In genomic region chr22:38056969-38057841, GRCh38 we compare ENCODE assay signal across 8 cellular contexts. TPM values are rescaled to one million over a fixed set of nuclear protein-coding genes. Genes with fewer than 3 reads are reported as not detected.
DNase-seq lines count a peak whose midpoint lies in the region; ATAC-seq and TF ChIP-seq lines count a peak whose summit lies in the region.

Gene PICK1, plus strand, starts transcription at chr22:38057404. Its CDS starts 406 bp downstream, at chr22:38057810.

- H3K4me3 ChIP-seq in GM12875 (ENCODE audit: low read depth, low read length) (peak within 1 kb of the TSS; percentile 76), Karpas-422 (ENCODE audit: low read length) (peak within 1 kb of the TSS; percentile 82), fibroblast of the aortic adventitia (ENCODE audit: low read depth, low read length) (peak within 1 kb of the TSS; percentile 72)

- H3K9ac ChIP-seq in Karpas-422 (ENCODE audit: low read length), result peak within 1 kb of the TSS; percentile 79

- ATAC-seq in natural killer cell (peak; percentile 71 to 82 (median 80)), GM18858 (IDR thresholded peaks at IDR 0.05; ENCODE audit: unreplicated experiment) (no peak)
- ATAC-seq in stimulated activated naive B cell treated with anti-CD40 and anti-IgM and Interleukin-4, amounts not matched to agents 10 μg/mL and 1 μg/mL and 100 μg/mL, for 72 hours (replicated peaks), result peak; percentile 88

- H3K4me2 ChIP-seq in Karpas-422 (ENCODE audit: low read depth, low read length, poor library complexity, severe bottlenecking), result peak within 1 kb of the TSS; percentile 85

- peak within 1 kb of the TSS; percentile 52; the same call in 1 of the 2 replicates for H3K27ac ChIP-seq in Karpas-422 (ENCODE audit: low read length)

- no peaks in the 10 kb centered on the region for H4K20me1 ChIP-seq in Karpas-422 (ENCODE audit: insufficient read depth, low read depth, low read length)

- no peaks in the 10 kb centered on the region for H3K27me3 ChIP-seq in Karpas-422 (ENCODE audit: low read length)

- no peaks in the 10 kb centered on the region for H3K9me3 Mint-ChIP-seq in natural killer cell
- H3K9me3 Mint-ChIP-seq in stimulated activated naive B cell treated with anti-CD40 and anti-IgM and Interleukin-4, amounts not matched to agents 10 μg/mL and 1 μg/mL and 100 μg/mL, for 72 hours, result no peaks in the 10 kb centered on the region

- H3K4me1 Mint-ChIP-seq in natural killer cell, result peaks cover 18 to 26% of the 10 kb centered on the region in 2 donors
- H3K4me1 Mint-ChIP-seq in stimulated activated naive B cell treated with anti-CD40 and anti-IgM and Interleukin-4, amounts not matched to agents 10 μg/mL and 1 μg/mL and 100 μg/mL, for 72 hours, result peaks cover 12 to 29% of the 10 kb centered on the region in 2 donors

- peaks cover 3% of the 10 kb centered on the region; the same call in 1 of the 2 replicates for H3K79me2 ChIP-seq in Karpas-422 (ENCODE audit: low read length)

- H3K9me2 ChIP-seq in Karpas-422 (replicated peaks; ENCODE audit: insufficient read depth, low read length), result no peaks in the 10 kb centered on the region

- TF ChIP-seq CTCF in GM12875 (IDR thresholded peaks at IDR 0.05; ENCODE audit: borderline replicate concordance, insufficient read depth, low read depth, low read length) (no peak), fibroblast of the aortic adventitia (IDR thresholded peaks at IDR 0.05; ENCODE audit: insufficient read depth, low read length) (no peak), natural killer cell (IDR thresholded peaks at IDR 0.05) (no peak)

- H3K27ac Mint-ChIP-seq in natural killer cell, result peak within 1 kb of the TSS; percentile 92 to 95
- peak within 1 kb of the TSS; percentile 98 for H3K27ac Mint-ChIP-seq in stimulated activated naive B cell treated with anti-CD40 and anti-IgM and Interleukin-4, amounts not matched to agents 10 μg/mL and 1 μg/mL and 100 μg/mL, for 72 hours

- peak within 1 kb of the TSS; percentile 92 for H3K4me3 Mint-ChIP-seq in natural killer cell
- peak within 1 kb of the TSS; percentile 97 to 98 for H3K4me3 Mint-ChIP-seq in stimulated activated naive B cell treated with anti-CD40 and anti-IgM and Interleukin-4, amounts not matched to agents 10 μg/mL and 1 μg/mL and 100 μg/mL, for 72 hours

- intact Hi-C loops in natural killer cell (cut with micrococcal nuclease), result no loop called here

- peak; percentile 50 for TF ChIP-seq POLR2A in Raji (IDR thresholded peaks at IDR 0.05; ENCODE audit: insufficient read depth, low read depth, low read length)

- no peaks in the 10 kb centered on the region for H3K36me3 Mint-ChIP-seq in natural killer cell
- H3K36me3 Mint-ChIP-seq in stimulated activated naive B cell treated with anti-CD40 and anti-IgM and Interleukin-4, amounts not matched to agents 10 μg/mL and 1 μg/mL and 100 μg/mL, for 72 hours, result peaks cover 13 to 19% of the 10 kb centered on the region in 2 donors

- DNase-seq in Karpas-422 (peak; percentile 93), activated gamma-delta T cell (lab: John Stamatoyannopoulos, UW) (peak; percentile 60), fibroblast of the aortic adventitia (ENCODE audit: low read depth) (peak; percentile 90), natural killer cell (peak; percentile 68)
- peak; percentile 81 for DNase-seq in stimulated activated naive B cell treated with anti-CD40 and anti-IgM and Interleukin-4, amounts not matched to agents 10 μg/mL and 1 μg/mL and 100 μg/mL, for 72 hours

- peaks cover 0 to 2% of the 10 kb centered on the region in 2 donors for H3K27me3 Mint-ChIP-seq in natural killer cell (ENCODE audit: low read depth in 2 of 2)
- peaks cover 0 to 5% of the 10 kb centered on the region in 2 donors for H3K27me3 Mint-ChIP-seq in stimulated activated naive B cell treated with anti-CD40 and anti-IgM and Interleukin-4, amounts not matched to agents 10 μg/mL and 1 μg/mL and 100 μg/mL, for 72 hours

- peak within 1 kb of the TSS; percentile 95 for H2AFZ ChIP-seq in Karpas-422 (ENCODE audit: low read length)

- no peaks in the 10 kb centered on the region for H3K36me3 ChIP-seq in Karpas-422 (ENCODE audit: insufficient read depth, low read length)

- no peaks in the 10 kb centered on the region for H3K9me3 ChIP-seq in Karpas-422 (ENCODE audit: low read length)

- peaks cover 22% of the 10 kb centered on the region for H3K4me1 ChIP-seq in Karpas-422 (ENCODE audit: low read length)

RNA-seq across cellular contexts. Expression of gene PICK1, which starts in this region (rescaled TPM):
- 11.0 and 29.2 TPM in 2 replicates for total RNA-seq in Karpas-422 (2014; rRNA removed; shearing (Covaris generic); ENCODE audit: low replicate concordance)
- total RNA-seq in fibroblast of the aortic adventitia (ENCODE audit: low replicate concordance) (6.5 and 14.5 TPM in 2 replicates), natural killer cell (10 to 100 TPM; 28.4 to 30.9 (median 29.9) TPM)
